22 cellular contexts compared by ENCODE assay signal in genomic region chr17:67449065-67449464, GRCh38.
DNase-seq lines count a peak whose midpoint lies in the region; ATAC-seq and TF ChIP-seq lines count a peak whose summit lies in the region.
"Had no signal": no experiment of that assay in that cellular context is flagged by ENCODE, and none has a peak within 500 bp of the region (broad histone marks: within the 10 kb centered on the region; RNA-seq: fewer than 3 reads in every experiment).

No MANE protein-coding gene starts in this region.

- H3K27ac Mint-ChIP-seq in CD8-positive, alpha-beta memory T cell = peak overlapping the region; percentile 74 to 99 (median 95)
- H3K27ac Mint-ChIP-seq in activated naive CD8-positive, alpha-beta T cell treated with anti-CD3 and anti-CD28 coated beads, Interleukin-2, amount 10 ng/mL, durations not matched to agents 7 days and 5 days = peak overlapping the region; percentile 97
- peak overlapping the region; percentile 97 for H3K27ac Mint-ChIP-seq in natural killer cell

- no peak for ATAC-seq in activated naive CD8-positive, alpha-beta T cell treated with anti-CD3 and anti-CD28 coated beads, Interleukin-2, amount 10 ng/mL, durations not matched to agents 7 days and 5 days (ENCODE audit: low read depth)
- ATAC-seq in natural killer cell (no peak), HG02610 (IDR thresholded peaks at IDR 0.05; ENCODE audit: unreplicated experiment) (no peak)
- ATAC-seq: HepG2, SK-N-SH treated with all-trans-retinoic acid at 6 μM for 48 hours had no signal

- no peaks in the 10 kb centered on the region for H3K36me3 ChIP-seq in CD8-positive, alpha-beta memory T cell (ENCODE audit: insufficient read depth, low read length)
- H3K36me3 ChIP-seq: breast epithelium, HAP-1 had no signal

- no peak overlapping the region for H3K27ac ChIP-seq in CD8-positive, alpha-beta memory T cell (ENCODE audit: low read depth, low read length)
- H3K27ac ChIP-seq: breast epithelium, RWPE1, testis, VCaP had no signal

- H3K9me3 Mint-ChIP-seq in CD8-positive, alpha-beta memory T cell = no peaks in the 10 kb centered on the region
- H3K9me3 Mint-ChIP-seq in activated naive CD8-positive, alpha-beta T cell treated with anti-CD3 and anti-CD28 coated beads, Interleukin-2, amount 10 ng/mL, durations not matched to agents 7 days and 5 days = peaks cover under 1% of the 10 kb centered on the region
- H3K9me3 Mint-ChIP-seq in natural killer cell = no peaks in the 10 kb centered on the region
- H3K9me3 Mint-ChIP-seq: neural crest cell had no signal

- peaks cover 94% of the 10 kb centered on the region for H3K4me1 ChIP-seq in CD8-positive, alpha-beta memory T cell (ENCODE audit: insufficient read depth, low read length)
- H3K4me1 ChIP-seq: breast epithelium, testis had no signal

- peaks cover 77 to 99% (median 86%) of the 10 kb centered on the region in 3 donors for H3K4me1 Mint-ChIP-seq in CD8-positive, alpha-beta memory T cell
- peaks cover 65% of the 10 kb centered on the region for H3K4me1 Mint-ChIP-seq in activated naive CD8-positive, alpha-beta T cell treated with anti-CD3 and anti-CD28 coated beads, Interleukin-2, amount 10 ng/mL, durations not matched to agents 7 days and 5 days
- peaks cover 73 to 81% of the 10 kb centered on the region in 2 donors for H3K4me1 Mint-ChIP-seq in natural killer cell

- H3K27me3 ChIP-seq in CD8-positive, alpha-beta memory T cell (ENCODE audit: insufficient read depth, low read length, poor library complexity, severe bottlenecking) = no peaks in the 10 kb centered on the region
- H3K27me3 ChIP-seq: breast epithelium, testis had no signal

- peak overlapping the region; percentile 1 for H3K4me3 ChIP-seq in CD8-positive, alpha-beta memory T cell (ENCODE audit: low read length)
- H3K4me3 ChIP-seq: breast epithelium, HAP-1, testis had no signal

- H3K36me3 Mint-ChIP-seq in CD8-positive, alpha-beta memory T cell = peaks cover 5 to 15% (median 6%) of the 10 kb centered on the region in 3 donors
- H3K36me3 Mint-ChIP-seq in activated naive CD8-positive, alpha-beta T cell treated with anti-CD3 and anti-CD28 coated beads, Interleukin-2, amount 10 ng/mL, durations not matched to agents 7 days and 5 days = peaks cover 28% of the 10 kb centered on the region
- no peaks in the 10 kb centered on the region for H3K36me3 Mint-ChIP-seq in natural killer cell

- DNase-seq in activated CD8-positive, alpha-beta memory T cell treated with anti-CD3 and anti-CD28 coated beads for 24 hours = peak; percentile 5
- no peak for DNase-seq in activated CD8-positive, alpha-beta memory T cell treated with anti-CD3 and anti-CD28 coated beads, Interleukin-2, amount 50 U/mL, for 48 hours
- DNase-seq in CD8-positive, alpha-beta memory T cell = no peak
- no peak for DNase-seq in activated naive CD8-positive, alpha-beta T cell treated with anti-CD3 and anti-CD28 coated beads, Interleukin-2, amount 10 ng/mL, durations not matched to agents 7 days and 5 days
- DNase-seq in natural killer cell = no peak
- no peak for DNase-seq in amygdala (lab: John Stamatoyannopoulos, UW)
- DNase-seq in SKM-1 treated with dmso at 0.1 percent for 144 hours (lab: John Stamatoyannopoulos, UW; ENCODE audit: unreplicated experiment) = no peak
- DNase-seq: dermis blood vessel endothelial cell; DMS79 treated with DMSO at 0.1 percent for 48 hours; mesenchymal stem cell; NCI-H1417; NCI-H510A treated with DMSO at 0.1 percent for 48 hours; stimulated activated CD8-positive, alpha-beta memory T cell treated with anti-CD3 and anti-CD28 coated beads, Interleukin-4, amount 100 ng/mL, for 48 hours; testis had no signal

- CTCF ChIA-PET in CD8-positive, alpha-beta memory T cell (lab: Charles Lee) = interaction anchor here (1.5 to 4.8 kb wide), 3 partner anchors 8 to 74 kb away, joined by 3 to 29 read pairs (median 7); no protein-coding TSS in a partner anchor

- intact Hi-C loops in natural killer cell (cut with micrococcal nuclease) = no loop called here

- TF ChIP-seq CTCF in natural killer cell (IDR thresholded peaks at IDR 0.05) = no peak

- H3K27me3 Mint-ChIP-seq in CD8-positive, alpha-beta memory T cell = no peaks in the 10 kb centered on the region
- no peaks in the 10 kb centered on the region for H3K27me3 Mint-ChIP-seq in activated naive CD8-positive, alpha-beta T cell treated with anti-CD3 and anti-CD28 coated beads, Interleukin-2, amount 10 ng/mL, durations not matched to agents 7 days and 5 days
- H3K27me3 Mint-ChIP-seq in natural killer cell (ENCODE audit: low read depth in 2 of 2) = no peaks in the 10 kb centered on the region

- peak overlapping the region; percentile 37 to 84 (median 78) for H3K4me3 Mint-ChIP-seq in CD8-positive, alpha-beta memory T cell
- peak overlapping the region; percentile 73 for H3K4me3 Mint-ChIP-seq in activated naive CD8-positive, alpha-beta T cell treated with anti-CD3 and anti-CD28 coated beads, Interleukin-2, amount 10 ng/mL, durations not matched to agents 7 days and 5 days
- H3K4me3 Mint-ChIP-seq in natural killer cell = peak overlapping the region; percentile 82
- H3K4me3 Mint-ChIP-seq: neural crest cell had no signal

- POLR2A ChIA-PET in CD8-positive, alpha-beta memory T cell (lab: Charles Lee) = interaction anchor here (0.6 to 1.0 kb wide), 5 partner anchors 8 to 50 kb away, joined by 3 to 15 read pairs (median 3); no protein-coding TSS in a partner anchor
- POLR2A ChIA-PET in activated naive CD8-positive, alpha-beta T cell treated with anti-CD3 and anti-CD28 coated beads, Interleukin-2, amount 10 ng/mL, durations not matched to agents 7 days and 5 days (lab: Charles Lee) = interaction anchor here (0.8 to 8.8 kb wide), 6 partner anchors 9 to 28 kb away, joined by 3 to 156 read pairs (median 10); no protein-coding TSS in a partner anchor

- no peaks in the 10 kb centered on the region for H3K9me3 ChIP-seq in CD8-positive, alpha-beta memory T cell (ENCODE audit: low read length)
- H3K9me3 ChIP-seq: breast epithelium, HAP-1, testis had no signal
